ENCODE assay signal across 10 cellular contexts in the genomic region with DNA sequence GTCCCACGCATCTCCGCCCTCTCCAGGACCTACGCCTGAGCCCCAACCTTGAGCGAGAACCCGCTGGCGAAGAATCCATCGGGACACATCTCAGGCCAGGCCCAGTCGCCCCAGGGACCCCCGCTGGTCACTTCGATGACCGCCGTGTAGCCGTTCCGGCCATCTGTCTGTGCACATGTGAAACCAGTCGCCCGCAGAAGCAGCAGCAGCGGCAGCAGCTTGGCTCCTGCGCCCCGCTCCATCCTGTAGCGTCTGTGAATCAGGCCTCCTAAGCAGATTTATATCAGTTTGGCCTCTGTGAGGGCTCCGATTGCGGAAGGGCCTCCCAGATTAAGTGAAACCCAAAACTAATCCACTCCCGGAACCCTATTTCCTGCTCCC. TPM values are rescaled to one million over a fixed set of nuclear protein-coding genes. Genes with fewer than 3 reads are reported as not detected.
DNase-seq lines count a peak whose midpoint lies in the region; ATAC-seq and TF ChIP-seq lines count a peak whose summit lies in the region.
"Had no signal": no experiment of that assay in that cellular context is flagged by ENCODE, and none has a peak within 500 bp of the region (broad histone marks: within the 10 kb centered on the region; RNA-seq: fewer than 3 reads in every experiment).

Gene VMO1 (minus strand): TSS at position 254 of the 381 bp plus-strand sequence. CDS start 12 bp downstream, at position 242.

- CTCF ChIA-PET in activated naive CD4-positive, alpha-beta T cell treated with anti-CD3 and anti-CD28 coated beads, Interleukin-2, amount 10 ng/mL, durations not matched to agents 7 days and 5 days (lab: Charles Lee): interaction anchor here (1.3 to 3.6 kb wide), 2 partner anchors 50 to 76 kb away, joined by 5 to 14 read pairs; partner anchors contain the start of gene ARRB2

- no peak for TF ChIP-seq CTCF in lung (IDR thresholded peaks at IDR 0.05; ENCODE audit: control extremely low read depth, extremely low read depth)
- no peak for TF ChIP-seq CTCF in tibial artery (IDR thresholded peaks at IDR 0.05)

- peaks cover 82% of the 10 kb centered on the region for H3K27me3 Mint-ChIP-seq in activated naive CD4-positive, alpha-beta T cell treated with anti-CD3 and anti-CD28 coated beads, Interleukin-2, amount 10 ng/mL, durations not matched to agents 7 days and 5 days

- H3K4me1 ChIP-seq in adipocyte (ENCODE audit: control insufficient read depth, insufficient read depth, low read length) (peaks cover 31% of the 10 kb centered on the region), lung (ENCODE audit: control insufficient read depth in 2 of 2, insufficient read depth in 2 of 2, low read length in 2 of 2) (peaks cover 4 to 17% of the 10 kb centered on the region in 2 donors), tibial artery (peaks cover 0 to 46% (median 31%) of the 10 kb centered on the region in 4 donors)

- H3K36me3 ChIP-seq in adipocyte (ENCODE audit: control insufficient read depth, insufficient read depth, low read length, severe bottlenecking): no peaks in the 10 kb centered on the region
- no peaks in the 10 kb centered on the region for H3K36me3 ChIP-seq in lung (ENCODE audit: control insufficient read depth in 2 of 2, insufficient read depth in 2 of 2, low read length in 2 of 2)
- no peaks in the 10 kb centered on the region for H3K36me3 ChIP-seq in tibial artery

- no peaks in the 10 kb centered on the region for H3K36me3 Mint-ChIP-seq in activated naive CD4-positive, alpha-beta T cell treated with anti-CD3 and anti-CD28 coated beads, Interleukin-2, amount 10 ng/mL, durations not matched to agents 7 days and 5 days

- peaks cover 44% of the 10 kb centered on the region for H3K4me1 Mint-ChIP-seq in activated naive CD4-positive, alpha-beta T cell treated with anti-CD3 and anti-CD28 coated beads, Interleukin-2, amount 10 ng/mL, durations not matched to agents 7 days and 5 days

- no peak for DNase-seq in activated naive CD4-positive, alpha-beta T cell treated with anti-CD3 and anti-CD28 coated beads, Interleukin-2, amount 10 ng/mL, durations not matched to agents 7 days and 5 days
- no peak for DNase-seq in activated naive CD4-positive, alpha-beta T cell treated with Interleukin-2 at 50 U/mL for 16 hours
- peak; percentile 68 for DNase-seq in adipocyte (ENCODE audit: low read depth)
- no peak for DNase-seq in lung (ENCODE audit: low spot score)
- no peak for DNase-seq in tibial artery
- DNase-seq in AG20443 (ENCODE audit: low spot score): no peak
- no peak for DNase-seq in activated CD8-positive, alpha-beta memory T cell treated with anti-CD3 and anti-CD28 coated beads, Interleukin-2, amount 50 U/mL, for 4 hours
- DNase-seq: DMS79, NCI-H1092 had no signal

- H3K27ac Mint-ChIP-seq in activated naive CD4-positive, alpha-beta T cell treated with anti-CD3 and anti-CD28 coated beads, Interleukin-2, amount 10 ng/mL, durations not matched to agents 7 days and 5 days: peak within 1 kb of the TSS; percentile 28

- H3K27ac ChIP-seq in lung (ENCODE audit: low read depth in 1 of 2, low read length in 1 of 2) (no peak within 1 kb of the TSS), tibial artery (no peak within 1 kb of the TSS)

- H3K4me3 ChIP-seq in adipocyte (ENCODE audit: low read length) (peak within 1 kb of the TSS; percentile 54), lung (no peak within 1 kb of the TSS), tibial artery (peak within 1 kb of the TSS; percentile 9 to 33)

- no peaks in the 10 kb centered on the region for H3K9me3 ChIP-seq in adipocyte (ENCODE audit: control insufficient read depth, low read length)
- H3K9me3 ChIP-seq in lung (ENCODE audit: control insufficient read depth in 2 of 2, insufficient read depth in 1 of 2, low read length in 1 of 2): peaks cover 0 to 2% of the 10 kb centered on the region in 2 donors
- no peaks in the 10 kb centered on the region for H3K9me3 ChIP-seq in tibial artery

- no peaks in the 10 kb centered on the region for H3K9me3 Mint-ChIP-seq in activated naive CD4-positive, alpha-beta T cell treated with anti-CD3 and anti-CD28 coated beads, Interleukin-2, amount 10 ng/mL, durations not matched to agents 7 days and 5 days

- no peak within 1 kb of the TSS for H3K4me3 Mint-ChIP-seq in activated naive CD4-positive, alpha-beta T cell treated with anti-CD3 and anti-CD28 coated beads, Interleukin-2, amount 10 ng/mL, durations not matched to agents 7 days and 5 days

- H3K9ac ChIP-seq in adipocyte (ENCODE audit: low read length): peak within 1 kb of the TSS; percentile 14

- ATAC-seq in lung (ENCODE audit: insufficient read depth, low FRiP score) (no peak), HG03432 (IDR thresholded peaks at IDR 0.05; ENCODE audit: unreplicated experiment) (no peak)

- H3K27me3 ChIP-seq in adipocyte (replicated peaks; ENCODE audit: control insufficient read depth, insufficient read depth, low read length) (peaks cover 29% of the 10 kb centered on the region), lung (ENCODE audit: control insufficient read depth, insufficient read depth) (no peaks in the 10 kb centered on the region), tibial artery (peaks cover 0 to 41% of the 10 kb centered on the region in 2 donors)

- WGBS in lung, 2 donors: 7 to 8% methylated on average over 23 of the region's 23 CpGs

- intact Hi-C loops in tibial artery (cut with DNase I; ENCODE audit: low total_unique reads): loop anchor here (5.0 kb wide), 3 partner anchors 46 to 96 kb away; partner anchors contain the start of genes MED11 and MINK1

RNA-seq across cellular contexts. Expression of gene VMO1, which starts in this region (rescaled TPM):
- 10 to 100 TPM in 1 of 2 donors, 1 to 10 TPM in 1; 2.1 to 14.0 TPM for total RNA-seq in lung
- 10 to 100 TPM; 21.3 to 21.8 TPM for polyA plus RNA-seq in lung
